Comparison of ENCODE assay signal across 22 cellular contexts in the genomic region with DNA sequence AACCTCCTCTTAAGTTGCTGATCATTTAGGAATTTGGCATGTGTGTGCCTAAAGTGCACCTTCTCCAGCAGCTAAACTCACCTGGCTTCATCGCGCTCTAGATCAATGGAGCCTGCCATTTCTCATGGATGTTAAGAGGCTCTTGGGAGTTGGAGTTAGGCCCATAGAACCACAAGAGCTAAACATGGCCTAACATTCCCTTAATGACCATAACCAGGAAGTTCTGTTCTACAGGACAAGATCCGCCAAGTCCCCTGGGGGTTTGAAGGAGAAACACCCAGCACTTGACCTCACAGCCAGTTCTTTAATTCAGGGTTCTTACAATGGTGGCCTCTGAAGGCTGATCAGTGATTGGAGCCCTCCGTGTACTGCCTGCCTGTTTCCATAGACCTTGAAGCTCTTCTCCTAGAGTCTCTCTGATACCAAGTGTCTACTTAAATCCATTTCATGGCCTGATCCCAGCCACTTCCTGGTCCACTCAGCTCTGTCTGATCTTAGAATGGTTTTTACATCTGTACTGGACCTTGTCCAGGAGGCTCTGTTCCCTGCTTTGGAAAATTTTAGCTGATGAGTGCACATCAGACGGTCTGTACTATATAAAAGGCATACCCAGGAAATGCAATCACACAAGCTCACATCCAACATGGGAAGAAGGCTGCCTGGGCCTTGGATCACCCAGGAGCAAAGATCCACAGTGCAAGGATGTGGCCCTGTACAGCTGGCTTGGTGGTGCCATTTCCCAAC.
"Had no signal": no experiment of that assay in that cellular context is flagged by ENCODE, and none has a peak within 500 bp of the region (broad histone marks: within the 10 kb centered on the region; RNA-seq: fewer than 3 reads in every experiment).

No MANE protein-coding gene starts in this region.

- H3K9me3 Mint-ChIP-seq: activated CD4-positive, alpha-beta T cell treated with anti-CD3 and anti-CD28 coated beads, Interleukin-2, amount 10 ng/mL, durations not matched to agents 7 days and 5 days; activated naive CD4-positive, alpha-beta T cell treated with anti-CD3 and anti-CD28 coated beads, Interleukin-2, amount 10 ng/mL, durations not matched to agents 7 days and 5 days; activated T-cell treated with anti-CD3 and anti-CD28 coated beads, Interleukin-2, amount 50 U/mL, for 24 hours; immature natural killer cell; nephron; stimulated activated naive CD8-positive, alpha-beta T cell treated with anti-CD3 and anti-CD28 coated beads, Interleukin-15, amount 100 ng/mL, for 72 hours had no signal

- H3K4me1 Mint-ChIP-seq: activated CD4-positive, alpha-beta T cell treated with anti-CD3 and anti-CD28 coated beads, Interleukin-2, amount 10 ng/mL, durations not matched to agents 7 days and 5 days; activated naive CD4-positive, alpha-beta T cell treated with anti-CD3 and anti-CD28 coated beads, Interleukin-2, amount 10 ng/mL, durations not matched to agents 7 days and 5 days; immature natural killer cell; nephron; stimulated activated naive CD8-positive, alpha-beta T cell treated with anti-CD3 and anti-CD28 coated beads, Interleukin-15, amount 100 ng/mL, for 72 hours had no signal

- H3K27me3 Mint-ChIP-seq: activated naive CD4-positive, alpha-beta T cell treated with anti-CD3 and anti-CD28 coated beads, Interleukin-2, amount 10 ng/mL, durations not matched to agents 7 days and 5 days; activated T-cell treated with anti-CD3 and anti-CD28 coated beads, Interleukin-2, amount 50 U/mL, for 24 hours had no signal

- H3K27me3 ChIP-seq: brain microvascular endothelial cell had no signal

- H3K27ac ChIP-seq: brain microvascular endothelial cell had no signal

- H3K4me3 Mint-ChIP-seq: activated CD4-positive, alpha-beta T cell treated with anti-CD3 and anti-CD28 coated beads, Interleukin-2, amount 10 ng/mL, durations not matched to agents 7 days and 5 days; activated CD8-positive, alpha-beta T cell treated with anti-CD3 and anti-CD28 coated beads, Interleukin-2, amount 10 ng/mL, durations not matched to agents 7 days and 5 days; activated naive CD4-positive, alpha-beta T cell treated with anti-CD3 and anti-CD28 coated beads, Interleukin-2, amount 10 ng/mL, durations not matched to agents 7 days and 5 days; activated T-cell treated with anti-CD3 and anti-CD28 coated beads, Interleukin-2, amount 50 U/mL, for 24 hours; immature natural killer cell; nephron; stimulated activated naive CD8-positive, alpha-beta T cell treated with anti-CD3 and anti-CD28 coated beads, Interleukin-15, amount 100 ng/mL, for 72 hours had no signal

- H3K36me3 Mint-ChIP-seq: activated naive CD4-positive, alpha-beta T cell treated with anti-CD3 and anti-CD28 coated beads, Interleukin-2, amount 10 ng/mL, durations not matched to agents 7 days and 5 days; immature natural killer cell had no signal

- ATAC-seq: activated CD4-positive, CD25-positive, alpha-beta regulatory T cell treated with anti-CD3 and anti-CD28 coated beads, Interleukin-2, amount 50 U/mL, for 24 hours; activated CD8-positive, alpha-beta T cell treated with anti-CD3 and anti-CD28 coated beads, Interleukin-2, amount 10 ng/mL, durations not matched to agents 7 days and 5 days; SK-N-SH treated with all-trans-retinoic acid at 6 μM for 48 hours; stimulated activated naive CD8-positive, alpha-beta T cell treated with anti-CD3 and anti-CD28 coated beads, Interleukin-15, amount 100 ng/mL, for 72 hours had no signal

- DNase-seq: activated CD4-positive, alpha-beta T cell treated with anti-CD3 and anti-CD28 coated beads, Interleukin-2, amount 10 ng/mL, durations not matched to agents 7 days and 5 days; activated CD8-positive, alpha-beta T cell treated with anti-CD3 and anti-CD28 coated beads, Interleukin-2, amount 10 ng/mL, durations not matched to agents 7 days and 5 days; activated effector memory CD4-positive, alpha-beta T cell treated with Interleukin-2 at 50 U/mL for 16 hours; activated naive CD4-positive, alpha-beta T cell treated with anti-CD3 and anti-CD28 coated beads, Interleukin-2, amount 10 ng/mL, durations not matched to agents 7 days and 5 days; activated T-cell treated with anti-CD3 and anti-CD28 coated beads, Interleukin-2, amount 50 U/mL, for 24 hours; aorta; brain microvascular endothelial cell; cerebellar nuclear complex; cortex of kidney; head of caudate nucleus; immature natural killer cell; kidney glomerular epithelial cell; midbrain; nucleus accumbens; posterior cingulate gyrus; retina; stimulated activated naive CD8-positive, alpha-beta T cell treated with anti-CD3 and anti-CD28 coated beads, Interleukin-15, amount 100 ng/mL, for 72 hours; T-helper 1 cell; T1000 had no signal

- H3K27ac Mint-ChIP-seq: activated CD4-positive, alpha-beta T cell treated with anti-CD3 and anti-CD28 coated beads, Interleukin-2, amount 10 ng/mL, durations not matched to agents 7 days and 5 days; activated CD8-positive, alpha-beta T cell treated with anti-CD3 and anti-CD28 coated beads, Interleukin-2, amount 10 ng/mL, durations not matched to agents 7 days and 5 days; activated naive CD4-positive, alpha-beta T cell treated with anti-CD3 and anti-CD28 coated beads, Interleukin-2, amount 10 ng/mL, durations not matched to agents 7 days and 5 days; activated T-cell treated with anti-CD3 and anti-CD28 coated beads, Interleukin-2, amount 50 U/mL, for 24 hours; immature natural killer cell; nephron had no signal
